ENCODE assay signal across 14 cellular contexts in the genomic region with DNA sequence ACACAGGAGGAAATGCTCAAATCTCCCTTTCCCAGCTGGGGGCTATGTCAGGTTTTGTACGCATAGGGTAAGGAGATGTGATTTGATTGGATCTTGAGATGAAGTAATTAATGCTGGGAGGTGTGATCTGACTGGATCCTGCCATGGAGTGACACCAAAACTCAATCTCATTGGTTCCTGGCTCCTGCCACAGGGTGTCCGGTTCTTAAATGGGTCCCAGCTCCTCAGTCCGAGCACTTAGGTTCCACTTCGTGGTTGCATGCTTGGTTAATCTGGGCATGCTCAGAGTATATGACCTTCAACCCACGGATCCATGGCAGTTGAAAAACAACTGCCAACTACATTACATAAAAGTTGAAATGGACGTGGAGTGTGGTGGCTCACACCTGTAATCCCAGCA. TPM values are rescaled to one million over a fixed set of nuclear protein-coding genes. Genes with fewer than 3 reads are reported as not detected.
DNase-seq lines count a peak whose midpoint lies in the region; ATAC-seq, FAIRE-seq and TF ChIP-seq lines count a peak whose summit lies in the region.
"Had no signal": no experiment of that assay in that cellular context is flagged by ENCODE, and none has a peak within 500 bp of the region (broad histone marks: within the 10 kb centered on the region; RNA-seq: fewer than 3 reads in every experiment).

No MANE protein-coding gene starts in this region.

- H3K9me3 ChIP-seq in HEK293 (ENCODE audit: control insufficient read depth, insufficient read depth, low read depth, low read length) (no peaks in the 10 kb centered on the region), SJCRH30 (replicated peaks) (peaks cover 7% of the 10 kb centered on the region; the same call in 1 of the 2 replicates)

- CTCF ChIA-PET in HEK293 (lab: Yijun Ruan, JAX) = no interaction called here
- CTCF ChIA-PET in activated naive CD4-positive, alpha-beta T cell treated with anti-CD3 and anti-CD28 coated beads, Interleukin-2, amount 10 ng/mL, durations not matched to agents 7 days and 5 days (lab: Charles Lee) = no interaction called here

- peak; percentile 37 for DNase-seq in activated T-cell treated with anti-CD3 and anti-CD28 coated beads, Interleukin-2, amount 50 U/mL, for 24 hours
- DNase-seq in activated T-cell treated with anti-CD3 and anti-CD28 coated beads for 4 hours (no peak), SJCRH30 (peak; percentile 17 to 34), RCC 7860 (ENCODE audit: low spot score) (no peak), NCI-H345 (lab: John Stamatoyannopoulos, UW) (no peak)
- DNase-seq in stimulated activated naive CD8-positive, alpha-beta T cell treated with anti-CD3 and anti-CD28 coated beads, Interleukin-15, Interleukin-2, amounts not matched to agents 100 U/mL and 50 U/mL, for 24 hours = peak; percentile 22
- DNase-seq in activated naive CD4-positive, alpha-beta T cell treated with anti-CD3 and anti-CD28 coated beads, Interleukin-2, amount 10 ng/mL, durations not matched to agents 7 days and 5 days = no peak
- DNase-seq: activated naive CD4-positive, alpha-beta T cell treated with Interleukin-2 at 50 U/mL for 16 hours; cortex of kidney; HCEC 1CT; NCI-H1105 treated with DMSO at 0.1 percent for 48 hours; NCI-H226 had no signal

- TF ChIP-seq CTCF in HEK293 (tag by site-specific recombination; IDR thresholded peaks at IDR 0.05) = no peak

- H3K27ac ChIP-seq in HEK293 (ENCODE audit: extremely low read depth, low read depth, low read length) = no peak overlapping the region
- no peak overlapping the region for H3K27ac ChIP-seq in SJCRH30

- peaks cover under 1 to 5% of the 10 kb centered on the region in 2 experiments for H3K36me3 ChIP-seq in HEK293 (ENCODE audit: control insufficient read depth in 2 of 2, insufficient read depth in 1 of 2, low read length in 2 of 2)
- H3K36me3 ChIP-seq in SJCRH30 = peaks cover 6% of the 10 kb centered on the region

- peaks cover 10% of the 10 kb centered on the region for H3K9me3 Mint-ChIP-seq in activated T-cell treated with anti-CD3 and anti-CD28 coated beads, Interleukin-2, amount 50 U/mL, for 24 hours
- H3K9me3 Mint-ChIP-seq in activated naive CD4-positive, alpha-beta T cell treated with anti-CD3 and anti-CD28 coated beads, Interleukin-2, amount 10 ng/mL, durations not matched to agents 7 days and 5 days = peaks cover 12% of the 10 kb centered on the region

- FAIRE-seq in RCC 7860 (lab: Jason Lieb, UNC) = no peak
- FAIRE-seq: endothelial cell of umbilical vein had no signal

- H3K4me3 ChIP-seq in HEK293 (ENCODE audit: low read depth, low read length) (no peak overlapping the region), SJCRH30 (no peak overlapping the region)

- H3K4me1 ChIP-seq in HEK293 (ENCODE audit: control insufficient read depth, insufficient read depth, low read length) (no peaks in the 10 kb centered on the region; the same call in 1 of the 2 replicates), SJCRH30 (no peaks in the 10 kb centered on the region)

- no peaks in the 10 kb centered on the region for H3K27me3 ChIP-seq in SJCRH30

- peaks cover 3% of the 10 kb centered on the region for H3K27me3 Mint-ChIP-seq in activated T-cell treated with anti-CD3 and anti-CD28 coated beads, Interleukin-2, amount 50 U/mL, for 24 hours
- peaks cover 16% of the 10 kb centered on the region for H3K27me3 Mint-ChIP-seq in activated naive CD4-positive, alpha-beta T cell treated with anti-CD3 and anti-CD28 coated beads, Interleukin-2, amount 10 ng/mL, durations not matched to agents 7 days and 5 days

- H3K4me1 Mint-ChIP-seq in activated T-cell treated with anti-CD3 and anti-CD28 coated beads, Interleukin-2, amount 50 U/mL, for 24 hours (ENCODE audit: low read depth) = peaks cover 20% of the 10 kb centered on the region
- H3K4me1 Mint-ChIP-seq in activated naive CD4-positive, alpha-beta T cell treated with anti-CD3 and anti-CD28 coated beads, Interleukin-2, amount 10 ng/mL, durations not matched to agents 7 days and 5 days = peaks cover 20% of the 10 kb centered on the region

- ATAC-seq in stimulated activated naive CD8-positive, alpha-beta T cell treated with anti-CD3 and anti-CD28 coated beads, Interleukin-15, Interleukin-2, amounts not matched to agents 100 U/mL and 50 U/mL, for 24 hours = no peak

- no peak overlapping the region for H3K27ac Mint-ChIP-seq in activated T-cell treated with anti-CD3 and anti-CD28 coated beads, Interleukin-2, amount 50 U/mL, for 24 hours
- H3K27ac Mint-ChIP-seq in activated naive CD4-positive, alpha-beta T cell treated with anti-CD3 and anti-CD28 coated beads, Interleukin-2, amount 10 ng/mL, durations not matched to agents 7 days and 5 days = no peak overlapping the region

- peaks cover 20% of the 10 kb centered on the region for H3K36me3 Mint-ChIP-seq in activated T-cell treated with anti-CD3 and anti-CD28 coated beads, Interleukin-2, amount 50 U/mL, for 24 hours (ENCODE audit: low read depth)
- peaks cover 15% of the 10 kb centered on the region for H3K36me3 Mint-ChIP-seq in activated naive CD4-positive, alpha-beta T cell treated with anti-CD3 and anti-CD28 coated beads, Interleukin-2, amount 10 ng/mL, durations not matched to agents 7 days and 5 days

- POLR2A ChIA-PET in HEK293 (lab: Yijun Ruan, JAX) = no interaction called here

- no peak overlapping the region for H3K4me3 Mint-ChIP-seq in activated T-cell treated with anti-CD3 and anti-CD28 coated beads, Interleukin-2, amount 50 U/mL, for 24 hours
- H3K4me3 Mint-ChIP-seq in activated naive CD4-positive, alpha-beta T cell treated with anti-CD3 and anti-CD28 coated beads, Interleukin-2, amount 10 ng/mL, durations not matched to agents 7 days and 5 days = no peak overlapping the region

TF ChIP-seq in HEK293, 187 proteins besides CTCF, POLR2A, EP300 and RAD21:
- TF ChIP-seq SETDB1 (IDR thresholded peaks at IDR 0.05; ENCODE audit: insufficient read length, low read length) (peak; percentile 31), ZNF529 (tag by site-specific recombination; IDR thresholded peaks at IDR 0.05; ENCODE audit: insufficient replicate concordance) (no peak), TCF7L2 (IDR thresholded peaks at IDR 0.05; ENCODE audit: borderline replicate concordance, low read depth, low read length) (no peak), MEIS1 (CRISPR knock-in tag; IDR thresholded peaks at IDR 0.05; ENCODE audit: borderline replicate concordance) (no peak), ZNF211 (tag by site-specific recombination; IDR thresholded peaks at IDR 0.05; ENCODE audit: low read depth) (no peak), ZBTB7A (tag by site-specific recombination; IDR thresholded peaks at IDR 0.05; ENCODE audit: low read depth) (no peak), GFI1B (tag by site-specific recombination; IDR thresholded peaks at IDR 0.05) (no peak), ZNF544 (tag by site-specific recombination; IDR thresholded peaks at IDR 0.05) (no peak), ZNF394 (tag by site-specific recombination; IDR thresholded peaks at IDR 0.05; ENCODE audit: borderline replicate concordance) (no peak), ZNF214 (tag by site-specific recombination; IDR thresholded peaks at IDR 0.05; ENCODE audit: borderline replicate concordance) (no peak), ZNF610 (tag by site-specific recombination; IDR thresholded peaks at IDR 0.05; ENCODE audit: borderline replicate concordance) (no peak), GLIS2 (tag by site-specific recombination; IDR thresholded peaks at IDR 0.05) (no peak), ZNF514 (tag by site-specific recombination; IDR thresholded peaks at IDR 0.05) (no peak), ZNF19 (tag by site-specific recombination; IDR thresholded peaks at IDR 0.05; ENCODE audit: low read depth) (no peak), ZNF423 (tag by site-specific recombination; IDR thresholded peaks at IDR 0.05) (no peak)
- TF ChIP-seq, protein P1, sequence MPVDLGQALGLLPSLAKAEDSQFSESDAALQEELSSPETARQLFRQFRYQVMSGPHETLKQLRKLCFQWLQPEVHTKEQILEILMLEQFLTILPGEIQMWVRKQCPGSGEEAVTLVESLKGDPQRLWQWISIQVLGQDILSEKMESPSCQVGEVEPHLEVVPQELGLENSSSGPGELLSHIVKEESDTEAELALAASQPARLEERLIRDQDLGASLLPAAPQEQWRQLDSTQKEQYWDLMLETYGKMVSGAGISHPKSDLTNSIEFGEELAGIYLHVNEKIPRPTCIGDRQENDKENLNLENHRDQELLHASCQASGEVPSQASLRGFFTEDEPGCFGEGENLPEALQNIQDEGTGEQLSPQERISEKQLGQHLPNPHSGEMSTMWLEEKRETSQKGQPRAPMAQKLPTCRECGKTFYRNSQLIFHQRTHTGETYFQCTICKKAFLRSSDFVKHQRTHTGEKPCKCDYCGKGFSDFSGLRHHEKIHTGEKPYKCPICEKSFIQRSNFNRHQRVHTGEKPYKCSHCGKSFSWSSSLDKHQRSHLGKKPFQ (tag by site-specific recombination; IDR thresholded peaks at IDR 0.05) = no peak
- TF ChIP-seq, protein P2, sequence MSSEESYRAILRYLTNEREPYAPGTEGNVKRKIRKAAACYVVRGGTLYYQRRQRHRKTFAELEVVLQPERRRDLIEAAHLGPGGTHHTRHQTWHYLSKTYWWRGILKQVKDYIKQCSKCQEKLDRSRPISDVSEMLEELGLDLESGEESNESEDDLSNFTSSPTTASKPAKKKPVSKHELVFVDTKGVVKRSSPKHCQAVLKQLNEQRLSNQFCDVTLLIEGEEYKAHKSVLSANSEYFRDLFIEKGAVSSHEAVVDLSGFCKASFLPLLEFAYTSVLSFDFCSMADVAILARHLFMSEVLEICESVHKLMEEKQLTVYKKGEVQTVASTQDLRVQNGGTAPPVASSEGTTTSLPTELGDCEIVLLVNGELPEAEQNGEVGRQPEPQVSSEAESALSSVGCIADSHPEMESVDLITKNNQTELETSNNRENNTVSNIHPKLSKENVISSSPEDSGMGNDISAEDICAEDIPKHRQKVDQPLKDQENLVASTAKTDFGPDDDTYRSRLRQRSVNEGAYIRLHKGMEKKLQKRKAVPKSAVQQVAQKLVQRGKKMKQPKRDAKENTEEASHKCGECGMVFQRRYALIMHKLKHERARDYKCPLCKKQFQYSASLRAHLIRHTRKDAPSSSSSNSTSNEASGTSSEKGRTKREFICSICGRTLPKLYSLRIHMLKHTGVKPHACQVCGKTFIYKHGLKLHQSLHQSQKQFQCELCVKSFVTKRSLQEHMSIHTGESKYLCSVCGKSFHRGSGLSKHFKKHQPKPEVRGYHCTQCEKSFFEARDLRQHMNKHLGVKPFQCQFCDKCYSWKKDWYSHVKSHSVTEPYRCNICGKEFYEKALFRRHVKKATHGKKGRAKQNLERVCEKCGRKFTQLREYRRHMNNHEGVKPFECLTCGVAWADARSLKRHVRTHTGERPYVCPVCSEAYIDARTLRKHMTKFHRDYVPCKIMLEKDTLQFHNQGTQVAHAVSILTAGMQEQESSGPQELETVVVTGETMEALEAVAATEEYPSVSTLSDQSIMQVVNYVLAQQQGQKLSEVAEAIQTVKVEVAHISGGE (tag by site-specific recombination; conservative IDR thresholded peaks at IDR 0.05; ENCODE audit: low read depth) = peak; percentile 94

RNA-seq across cellular contexts. Expression of a gene that starts 3.1 kb away (rescaled TPM):
- 37.7 and 41.6 TPM in 2 replicates for total RNA-seq in SJCRH30 (2014; rRNA removed; shearing (Covaris generic))

RNA-seq across cellular contexts. Expression of a gene that starts 44.1 kb away (rescaled TPM):
- 0.10 and 0.18 TPM in 2 replicates for total RNA-seq in SJCRH30 (2014; rRNA removed; shearing (Covaris generic))
- total RNA-seq: endothelial cell of umbilical vein had no signal

Comparison
In these comparisons a context has a peak if more than half of its experiments do, and no peak if none do; other contexts are left out.
1. DNase-seq: peak in activated T-cell treated with anti-CD3 and anti-CD28 coated beads, Interleukin-2, amount 50 U/mL, for 24 hours (single experiment), SJCRH30 (2 of 2) and stimulated activated naive CD8-positive, alpha-beta T cell treated with anti-CD3 and anti-CD28 coated beads, Interleukin-15, Interleukin-2, amounts not matched to agents 100 U/mL and 50 U/mL, for 24 hours (single experiment); none in activated T-cell treated with anti-CD3 and anti-CD28 coated beads for 4 hours (single experiment), RCC 7860 (single experiment), NCI-H345 (single experiment) and activated naive CD4-positive, alpha-beta T cell treated with anti-CD3 and anti-CD28 coated beads, Interleukin-2, amount 10 ng/mL, durations not matched to agents 7 days and 5 days (single experiment).